ENCODE assay signal across 8 cellular contexts in genomic region chr1:232950919-232951579, GRCh38. TPM values are rescaled to one million over a fixed set of nuclear protein-coding genes. Genes with fewer than 3 reads are reported as not detected.
DNase-seq lines count a peak whose midpoint lies in the region; ATAC-seq and TF ChIP-seq lines count a peak whose summit lies in the region.

No MANE protein-coding gene starts in this region.

- H3K27me3 ChIP-seq in A673 (replicated peaks; ENCODE audit: insufficient read depth, low read depth, low read length, poor library complexity) (no peaks in the 10 kb centered on the region), ascending aorta (no peaks in the 10 kb centered on the region), iPS-15b (ENCODE audit: control insufficient read depth, insufficient read depth, low read length) (no peaks in the 10 kb centered on the region), smooth muscle cell (ENCODE audit: low read depth) (no peaks in the 10 kb centered on the region)

- intact Hi-C loops in A673 (cut with micrococcal nuclease; ENCODE audit: unreplicated experiment): loop anchor here (5.0 kb wide), 1 partner anchor 319 kb away; the partner anchor contains the start of gene SIPA1L2
- intact Hi-C loops in ascending aorta (cut with DNase I): loop anchor here (1.0 to 5.0 kb wide), 2 partner anchors 184 to 321 kb away; partner anchors contain the start of gene SIPA1L2

- no peak overlapping the region for H3K9ac ChIP-seq in iPS-15b (ENCODE audit: low read depth, low read length)
- peak overlapping the region; percentile 65 for H3K9ac ChIP-seq in smooth muscle cell (ENCODE audit: low read depth)

- ATAC-seq in HG02981 (IDR thresholded peaks at IDR 0.05; ENCODE audit: unreplicated experiment) (peak; percentile 24), omental fat pad (ENCODE audit: low FRiP score) (no peak)

- CTCF ChIA-PET in A673 (lab: Charles Lee): no interaction called here

- H4K20me1 ChIP-seq in smooth muscle cell (ENCODE audit: low read depth): no peaks in the 10 kb centered on the region

- peaks cover 4% of the 10 kb centered on the region for H3K79me2 ChIP-seq in smooth muscle cell (ENCODE audit: low read depth)

- H3F3A ChIP-seq in smooth muscle cell (ENCODE audit: low read depth): no peaks in the 10 kb centered on the region

- TF ChIP-seq CTCF in A673 (conservative IDR thresholded peaks at IDR 0.05; ENCODE audit: low read depth, low read length): no peak
- TF ChIP-seq CTCF in ascending aorta (IDR thresholded peaks at IDR 0.05): no peak
- TF ChIP-seq CTCF in smooth muscle cell (IDR thresholded peaks at IDR 0.05; ENCODE audit: borderline replicate concordance, insufficient read depth, poor library complexity, severe bottlenecking): no peak
- no peak for TF ChIP-seq CTCF in omental fat pad (IDR thresholded peaks at IDR 0.05)

- H2AFZ ChIP-seq in smooth muscle cell (ENCODE audit: low read depth): peak overlapping the region; percentile 91

- H3K36me3 ChIP-seq in A673 (ENCODE audit: insufficient read depth, low read length, poor library complexity, severe bottlenecking) (no peaks in the 10 kb centered on the region), ascending aorta (peaks cover 1 to 2% of the 10 kb centered on the region in 2 donors), iPS-15b (ENCODE audit: control insufficient read depth, insufficient read depth, low read length) (no peaks in the 10 kb centered on the region), smooth muscle cell (ENCODE audit: low read depth) (no peaks in the 10 kb centered on the region)

- TSS peak; percentile 42 for BruUV-seq in A673 (replicated peaks; lab: Mats Ljungman, UMichigan)

- no peaks in the 10 kb centered on the region for H3K9me3 ChIP-seq in A673 (ENCODE audit: low read depth, low read length, poor library complexity, severe bottlenecking)
- no peaks in the 10 kb centered on the region for H3K9me3 ChIP-seq in ascending aorta
- H3K9me3 ChIP-seq in iPS-15b (ENCODE audit: control insufficient read depth, insufficient read depth, low read length): no peaks in the 10 kb centered on the region
- H3K9me3 ChIP-seq in smooth muscle cell (replicated peaks; ENCODE audit: low read depth): no peaks in the 10 kb centered on the region

- peak overlapping the region; percentile 73 for H3K4me3 ChIP-seq in A673 (ENCODE audit: low read depth, low read length, poor library complexity, severe bottlenecking)
- H3K4me3 ChIP-seq in GM08714 (ENCODE audit: low read length): peak overlapping the region; percentile 92
- peak overlapping the region; percentile 84 to 93 for H3K4me3 ChIP-seq in ascending aorta
- peak overlapping the region; percentile 72 for H3K4me3 ChIP-seq in iPS-15b (ENCODE audit: low read depth, low read length)
- peak overlapping the region; percentile 85 for H3K4me3 ChIP-seq in smooth muscle cell

- H3K27ac ChIP-seq in A673 (ENCODE audit: low read depth, low read length, poor library complexity, severe bottlenecking): peak overlapping the region; percentile 74
- peak overlapping the region; percentile 72 to 79 for H3K27ac ChIP-seq in ascending aorta
- peak overlapping the region; percentile 71 for H3K27ac ChIP-seq in smooth muscle cell (ENCODE audit: low read depth)

- H3K4me1 ChIP-seq in A673 (ENCODE audit: insufficient read depth, low read length, poor library complexity, severe bottlenecking) (peaks cover 20% of the 10 kb centered on the region), ascending aorta (peaks cover 0 to 7% of the 10 kb centered on the region in 2 donors), iPS-15b (ENCODE audit: control insufficient read depth, insufficient read depth, low read length) (no peaks in the 10 kb centered on the region), smooth muscle cell (ENCODE audit: low read depth) (peaks cover 17% of the 10 kb centered on the region)

- WGBS in smooth muscle cell (ENCODE audit: low lambda C conversion rate): 4% methylated on average over 13 of the region's 13 CpGs

- POLR2A ChIA-PET in A673 (lab: Charles Lee; ENCODE audit: low non-redundant PET): no interaction called here

- peak overlapping the region; percentile 95 for H3K4me2 ChIP-seq in smooth muscle cell

- peak; percentile 8 for DNase-seq in A673 (ENCODE audit: low spot score)
- peak; percentile 73 for DNase-seq in OCI-M1 (lab: John Stamatoyannopoulos, UW)
- no peak for DNase-seq in ascending aorta (ENCODE audit: low spot score in 2 of 2)
- DNase-seq in smooth muscle cell (lab: John Stamatoyannopoulos, UW; ENCODE audit: unreplicated experiment): no peak
- no peak for DNase-seq in omental fat pad (ENCODE audit: low spot score)

RNA-seq across cellular contexts. Expression of gene NTPCR, which starts 0.6 kb away (rescaled TPM):
- total RNA-seq in A673 (2021) (50.0 and 61.6 TPM in 2 replicates), ascending aorta (41.6 TPM), smooth muscle cell (39.2 and 40.9 TPM in 2 replicates), omental fat pad (10 to 100 TPM; 18.5 to 32.9 (median 25.1) TPM)
- polyA plus RNA-seq in smooth muscle cell: 54.3 and 59.2 TPM in 2 replicates

Comparison
In these comparisons a context has a peak if more than half of its experiments do, and no peak if none do; other contexts are left out.
1. DNase-seq: peak in A673 (single experiment) and OCI-M1 (single experiment); none in ascending aorta (0 of 2), smooth muscle cell (single experiment) and omental fat pad (single experiment).
2. Peak in every context shown above with its lines, with median percentiles within 50 percentile points of each other: H3K27ac ChIP-seq and H3K4me3 ChIP-seq.